Comparison of ENCODE assay signal across 9 cellular contexts in the genomic region with DNA sequence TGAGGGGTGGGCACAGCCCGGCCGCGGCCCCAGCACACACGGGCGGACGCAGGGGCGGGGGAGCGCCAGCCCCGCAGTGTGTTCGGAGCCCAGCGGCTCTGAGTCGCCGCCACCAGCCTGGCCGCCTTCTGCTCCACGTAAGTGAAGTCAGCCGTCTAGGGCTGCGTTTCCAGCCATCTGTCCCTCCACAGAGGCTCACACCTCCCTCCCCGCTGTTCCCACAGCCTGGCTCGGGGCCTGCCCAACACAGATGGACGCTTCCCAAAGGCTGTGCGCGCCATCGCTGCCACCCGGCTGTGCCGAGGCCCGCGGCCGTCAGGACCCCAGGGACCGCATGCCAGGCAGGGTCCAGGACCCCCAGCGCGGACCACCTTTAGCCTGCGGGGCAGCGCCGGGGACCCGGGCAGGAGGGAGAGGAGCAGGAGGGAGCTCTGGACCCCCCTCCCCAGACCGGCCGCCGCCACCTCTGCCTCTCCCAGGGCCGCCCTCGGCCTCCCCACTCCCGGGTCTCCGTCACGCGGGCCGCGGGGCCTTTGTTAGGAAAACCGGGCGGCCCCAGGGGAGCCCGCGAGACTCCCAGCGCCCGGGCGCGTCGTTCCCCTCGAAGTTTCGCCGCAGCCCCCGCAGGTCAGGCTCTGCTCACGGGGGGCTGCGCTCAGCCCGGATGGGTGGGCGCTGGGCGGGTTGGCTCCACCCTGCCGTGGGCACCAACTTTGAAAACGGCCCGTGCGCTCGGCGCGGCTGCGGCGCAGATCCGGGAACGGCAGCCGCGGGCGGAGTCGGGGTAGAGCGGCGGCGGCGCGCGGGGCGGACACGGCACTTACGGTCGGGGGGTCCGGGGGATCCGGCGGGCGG. TPM values are rescaled to one million over a fixed set of nuclear protein-coding genes. Genes with fewer than 3 reads are reported as not detected.
DNase-seq lines count a peak whose midpoint lies in the region; ATAC-seq and TF ChIP-seq lines count a peak whose summit lies in the region.
"Had no signal": no experiment of that assay in that cellular context is flagged by ENCODE, and none has a peak within 500 bp of the region (broad histone marks: within the 10 kb centered on the region; RNA-seq: fewer than 3 reads in every experiment).

No MANE protein-coding gene starts in this region.

- peak; percentile 22 for DNase-seq in NCI-H1092 (lab: John Stamatoyannopoulos, UW)
- no peak for DNase-seq in prostate gland (ENCODE audit: low spot score)
- no peak for DNase-seq in NCI-H2029 treated with DMSO at 0.1 percent for 48 hours (lab: John Stamatoyannopoulos, UW)
- no peak for DNase-seq in NOMO-1 treated with DMSO at 0.1 percent for 48 hours (lab: John Stamatoyannopoulos, UW; ENCODE audit: unreplicated experiment)
- DNase-seq in SW 1271 (lab: John Stamatoyannopoulos, UW): no peak
- DNase-seq: activated naive CD4-positive, alpha-beta T cell treated with anti-CD3 and anti-CD28 coated beads for 36 hours had no signal

- H3K36me3 ChIP-seq in ES-I3 (ENCODE audit: insufficient read depth, low read length) (no peaks in the 10 kb centered on the region), gastroesophageal sphincter (no peaks in the 10 kb centered on the region), prostate gland (no peaks in the 10 kb centered on the region)

- H3K9me3 ChIP-seq in ES-I3 (ENCODE audit: control insufficient read depth, insufficient read depth, low read length): no peaks in the 10 kb centered on the region
- H3K9me3 ChIP-seq in gastroesophageal sphincter: no peaks in the 10 kb centered on the region
- H3K9me3 ChIP-seq in prostate gland: no peaks in the 10 kb centered on the region

- H3K27ac ChIP-seq in gastroesophageal sphincter (peak overlapping the region in 3 of 4 donors; percentile 64 to 79 (median 69)), prostate gland (peak overlapping the region; percentile 36 to 64)

- no peaks in the 10 kb centered on the region; the same call in 1 of the 2 replicates for H3K4me1 ChIP-seq in ES-I3 (ENCODE audit: insufficient read depth, low read length)
- H3K4me1 ChIP-seq in gastroesophageal sphincter: peaks cover 0 to 69% (median 25%) of the 10 kb centered on the region in 3 donors
- no peaks in the 10 kb centered on the region for H3K4me1 ChIP-seq in prostate gland (replicated peaks)

- H3K27me3 ChIP-seq in gastroesophageal sphincter (peaks cover 93% of the 10 kb centered on the region), prostate gland (replicated peaks; ENCODE audit: insufficient read depth) (no peaks in the 10 kb centered on the region)

- TF ChIP-seq CTCF in gastroesophageal sphincter (IDR thresholded peaks at IDR 0.05) (no peak), prostate gland (IDR thresholded peaks at IDR 0.05) (no peak)

- no peak for TF ChIP-seq EP300 in gastroesophageal sphincter (IDR thresholded peaks at IDR 0.05)

- ATAC-seq in gastroesophageal sphincter (peak; percentile 6), GM18505 (IDR thresholded peaks at IDR 0.05; ENCODE audit: unreplicated experiment) (no peak)

- H3K9ac ChIP-seq in ES-I3 (ENCODE audit: low read depth, low read length): peak overlapping the region; percentile 51

- no peak for TF ChIP-seq POLR2A in gastroesophageal sphincter (IDR thresholded peaks at IDR 0.05)
- TF ChIP-seq POLR2A in prostate gland (IDR thresholded peaks at IDR 0.05): no peak
- no peak for TF ChIP-seq POLR2A in GM18505 (IDR thresholded peaks at IDR 0.05; ENCODE audit: borderline replicate concordance, extremely low read depth, insufficient read depth, insufficient read length)

- WGBS in gastroesophageal sphincter (ENCODE audit: low coverage in 1 of 2), 2 donors: no CpG with 5 or more reads among the region's 93 CpGs
- 2% methylated on average over 74 of the region's 93 CpGs for WGBS in prostate gland

- intact Hi-C loops in prostate gland (cut with DNase I): no loop called here

- H3K4me3 ChIP-seq in gastroesophageal sphincter (peak overlapping the region; percentile 23 to 62), prostate gland (peak overlapping the region; percentile 38 to 66)

RNA-seq across cellular contexts. Expression of a gene that starts 36.6 kb away (rescaled TPM):
- total RNA-seq in gastroesophageal sphincter (1 to 10 TPM; 1.4 to 5.8 (median 1.5) TPM), prostate gland (1 to 10 TPM; 4.5 to 8.7 TPM)
- total RNA-seq: activated naive CD4-positive, alpha-beta T cell treated with anti-CD3 and anti-CD28 coated beads for 36 hours had no signal
